Comparison of ENCODE assay signal across 20 cellular contexts in the genomic region with DNA sequence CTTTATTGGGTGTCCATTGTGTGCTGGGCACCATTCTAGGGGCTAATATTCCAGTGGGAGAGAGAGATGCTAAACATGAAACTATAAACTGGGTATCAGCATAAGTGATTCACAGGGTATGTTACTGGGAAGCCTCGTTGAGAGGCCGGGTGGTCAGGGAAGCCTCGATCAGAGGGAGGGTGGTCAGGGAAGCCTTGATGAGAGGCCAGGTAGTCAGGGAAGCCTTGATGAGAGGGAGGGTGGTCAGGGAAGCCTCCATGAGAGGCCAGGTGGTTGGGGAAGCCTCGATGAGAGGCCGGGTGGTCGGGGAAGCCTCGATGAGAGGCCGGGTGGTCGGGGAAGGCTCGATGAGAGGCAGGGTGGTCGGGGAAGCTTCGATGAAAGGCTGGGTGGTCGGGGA. TPM values are rescaled to one million over a fixed set of nuclear protein-coding genes. Genes with fewer than 3 reads are reported as not detected.
DNase-seq lines count a peak whose midpoint lies in the region; ATAC-seq, FAIRE-seq and TF ChIP-seq lines count a peak whose summit lies in the region.
"Had no signal": no experiment of that assay in that cellular context is flagged by ENCODE, and none has a peak within 500 bp of the region (broad histone marks: within the 10 kb centered on the region; RNA-seq: fewer than 3 reads in every experiment).

No MANE protein-coding gene starts in this region.

- H3K4me3 Mint-ChIP-seq in nephron progenitor cell = no peak overlapping the region

- peaks cover 68% of the 10 kb centered on the region for H3K27me3 Mint-ChIP-seq in nephron progenitor cell (ENCODE audit: low read depth, poor library complexity)

- TF ChIP-seq RAD21 in A549 (conservative IDR thresholded peaks at IDR 0.05 in 1 of 2, IDR thresholded peaks at IDR 0.05 in 1 of 2) = no peak

- no peak for TF ChIP-seq EP300 in A549 (IDR thresholded peaks at IDR 0.05)
- no peak for TF ChIP-seq EP300 in suprapubic skin (IDR thresholded peaks at IDR 0.05)

- WGBS in A549 (ENCODE audit: missing lambda C conversion rate) = 79% methylated on average over 13 of the region's 13 CpGs
- WGBS in right lobe of liver (ENCODE audit: insufficient coverage, low coverage, low lambda C conversion rate, missing lambda C conversion rate) = 76% methylated on average over 3 of the region's 13 CpGs
- WGBS in suprapubic skin = 81% methylated on average over 13 of the region's 13 CpGs

- H3K36me3 ChIP-seq in H7 (replicated peaks; ENCODE audit: control insufficient read depth, insufficient read depth, low read length) = no peaks in the 10 kb centered on the region
- no peaks in the 10 kb centered on the region for H3K36me3 ChIP-seq in right lobe of liver
- no peaks in the 10 kb centered on the region for H3K36me3 ChIP-seq in suprapubic skin
- H3K36me3 ChIP-seq: SJCRH30 had no signal

- ATAC-seq in A549 = no peak
- ATAC-seq in HG03280 (IDR thresholded peaks at IDR 0.05; ENCODE audit: unreplicated experiment) = no peak
- ATAC-seq in GM19324 (IDR thresholded peaks at IDR 0.05; ENCODE audit: low FRiP score, unreplicated experiment) = no peak
- no peak for ATAC-seq in right lobe of liver
- ATAC-seq: GM12878 had no signal

- intact Hi-C loops in right lobe of liver (cut with DNase I) = no loop called here

- H3K4me1 Mint-ChIP-seq in nephron progenitor cell = peaks cover 22% of the 10 kb centered on the region

- FAIRE-seq in A549 (lab: Jason Lieb, UNC) = no peak
- FAIRE-seq: GM12878, GM18507 had no signal

- peak overlapping the region; percentile 60 for H3K4me2 ChIP-seq in A549

- peak overlapping the region; percentile 46 for H3K27ac Mint-ChIP-seq in nephron progenitor cell

- no peaks in the 10 kb centered on the region for H3K9me3 ChIP-seq in A549
- no peaks in the 10 kb centered on the region for H3K9me3 ChIP-seq in right lobe of liver
- H3K9me3 ChIP-seq in suprapubic skin = no peaks in the 10 kb centered on the region
- H3K9me3 ChIP-seq: SJCRH30 had no signal

- H3K27ac ChIP-seq in A549 (peak overlapping the region in 1 of 2 experiments; percentile 5; a peak in 2 of 6 replicates), right lobe of liver (no peak overlapping the region), suprapubic skin (no peak overlapping the region)
- H3K27ac ChIP-seq: SJCRH30 had no signal

- POLR2A ChIA-PET in A549 (lab: Yijun Ruan, JAX) = no interaction called here

- DNase-seq in A549 (ENCODE audit: low read depth in 1 of 2, low spot score in 1 of 2) (no peak), H7 (peak; percentile 25), astrocyte of the hippocampus (ENCODE audit: low read depth, low spot score) (peak; percentile 14), nephron progenitor cell (no peak), right lobe of liver (no peak), suprapubic skin (ENCODE audit: low spot score in 2 of 2) (no peak)
- DNase-seq: C1 segment of cervical spinal cord; DMS 273 treated with DMSO at 0.1 percent for 48 hours; GDM1; NCI-H1105 treated with DMSO at 0.1 percent for 48 hours; NCI-H1694 treated with DMSO at 0.1 percent for 48 hours; NCI-H2107; NCI-H226; NCI-H69; NK-92 treated with Interleukin-12 subunit alpha and Interleukin-12 subunit beta, amount 100 ng/mL, for 24 hours; SJCRH30 had no signal

- no peaks in the 10 kb centered on the region for H3K36me3 Mint-ChIP-seq in nephron progenitor cell (ENCODE audit: low read depth)

- H3K9me3 Mint-ChIP-seq in nephron progenitor cell = no peaks in the 10 kb centered on the region

- CTCF ChIA-PET in A549 (lab: Yijun Ruan, JAX) = no interaction called here

- H3K27me3 ChIP-seq in H7 (ENCODE audit: control insufficient read depth, insufficient read depth, low read length) (no peaks in the 10 kb centered on the region), right lobe of liver (no peaks in the 10 kb centered on the region), suprapubic skin (peaks cover 34% of the 10 kb centered on the region)
- H3K27me3 ChIP-seq: SJCRH30 had no signal

- peaks cover 19% of the 10 kb centered on the region; the same call in 2 of the 3 replicates for H3K4me1 ChIP-seq in A549
- no peaks in the 10 kb centered on the region for H3K4me1 ChIP-seq in right lobe of liver
- no peaks in the 10 kb centered on the region for H3K4me1 ChIP-seq in suprapubic skin

- TF ChIP-seq POLR2A in A549 (IDR thresholded peaks at IDR 0.05; ENCODE audit: low read length) (no peak), right lobe of liver (IDR thresholded peaks at IDR 0.05) (no peak), suprapubic skin (IDR thresholded peaks at IDR 0.05) (no peak)

- H3K4me3 ChIP-seq in A549 (no peak overlapping the region), H7 (ENCODE audit: insufficient read depth, low read depth, low read length) (no peak overlapping the region), right lobe of liver (no peak overlapping the region), suprapubic skin (no peak overlapping the region)
- H3K4me3 ChIP-seq: GM12878, SJCRH30 had no signal

- TF ChIP-seq CTCF in A549 (IDR thresholded peaks at IDR 0.05) = no peak
- no peak for TF ChIP-seq CTCF in nephron progenitor cell (IDR thresholded peaks at IDR 0.05)
- TF ChIP-seq CTCF in right lobe of liver (IDR thresholded peaks at IDR 0.05) = no peak
- TF ChIP-seq CTCF in suprapubic skin (IDR thresholded peaks at IDR 0.05) = no peak

TF ChIP-seq in A549, 52 proteins besides CTCF, POLR2A, EP300 and RAD21 (continues in another document):
- no peak for TF ChIP-seq EHMT2 (IDR thresholded peaks at IDR 0.05; ENCODE audit: low read depth)
- TF ChIP-seq, protein P1, sequence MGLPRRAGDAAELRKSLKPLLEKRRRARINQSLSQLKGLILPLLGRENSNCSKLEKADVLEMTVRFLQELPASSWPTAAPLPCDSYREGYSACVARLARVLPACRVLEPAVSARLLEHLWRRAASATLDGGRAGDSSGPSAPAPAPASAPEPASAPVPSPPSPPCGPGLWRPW (IDR thresholded peaks at IDR 0.05) = no peak
- no peak for TF ChIP-seq ZC3H11A (IDR thresholded peaks at IDR 0.05)
- TF ChIP-seq MAZ (IDR thresholded peaks at IDR 0.05; ENCODE audit: borderline replicate concordance, low read depth, low read length) = no peak
- no peak for TF ChIP-seq HDAC2 (IDR thresholded peaks at IDR 0.05)
- no peak for TF ChIP-seq ZFP36 (IDR thresholded peaks at IDR 0.05; ENCODE audit: borderline replicate concordance, partially characterized antibody)
- TF ChIP-seq MYC (IDR thresholded peaks at IDR 0.05; ENCODE audit: borderline replicate concordance, low read length) = no peak
- no peak for TF ChIP-seq KDM1A (IDR thresholded peaks at IDR 0.05; ENCODE audit: low read depth)
- TF ChIP-seq, protein P2, sequence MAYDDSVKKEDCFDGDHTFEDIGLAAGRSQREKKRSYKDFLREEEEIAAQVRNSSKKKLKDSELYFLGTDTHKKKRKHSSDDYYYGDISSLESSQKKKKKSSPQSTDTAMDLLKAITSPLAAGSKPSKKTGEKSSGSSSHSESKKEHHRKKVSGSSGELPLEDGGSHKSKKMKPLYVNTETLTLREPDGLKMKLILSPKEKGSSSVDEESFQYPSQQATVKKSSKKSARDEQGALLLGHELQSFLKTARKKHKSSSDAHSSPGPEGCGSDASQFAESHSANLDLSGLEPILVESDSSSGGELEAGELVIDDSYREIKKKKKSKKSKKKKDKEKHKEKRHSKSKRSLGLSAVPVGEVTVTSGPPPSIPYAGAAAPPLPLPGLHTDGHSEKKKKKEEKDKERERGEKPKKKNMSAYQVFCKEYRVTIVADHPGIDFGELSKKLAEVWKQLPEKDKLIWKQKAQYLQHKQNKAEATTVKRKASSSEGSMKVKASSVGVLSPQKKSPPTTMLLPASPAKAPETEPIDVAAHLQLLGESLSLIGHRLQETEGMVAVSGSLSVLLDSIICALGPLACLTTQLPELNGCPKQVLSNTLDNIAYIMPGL (CRISPR knock-in tag; IDR thresholded peaks at IDR 0.05; ENCODE audit: borderline replicate concordance) = no peak
- no peak for TF ChIP-seq RCOR1 (IDR thresholded peaks at IDR 0.05; ENCODE audit: low read depth, low read length)
- TF ChIP-seq, protein P3, sequence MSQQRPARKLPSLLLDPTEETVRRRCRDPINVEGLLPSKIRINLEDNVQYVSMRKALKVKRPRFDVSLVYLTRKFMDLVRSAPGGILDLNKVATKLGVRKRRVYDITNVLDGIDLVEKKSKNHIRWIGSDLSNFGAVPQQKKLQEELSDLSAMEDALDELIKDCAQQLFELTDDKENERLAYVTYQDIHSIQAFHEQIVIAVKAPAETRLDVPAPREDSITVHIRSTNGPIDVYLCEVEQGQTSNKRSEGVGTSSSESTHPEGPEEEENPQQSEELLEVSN (IDR thresholded peaks at IDR 0.05; ENCODE audit: borderline replicate concordance, low read depth) = no peak
- TF ChIP-seq HEYL (CRISPR knock-in tag; IDR thresholded peaks at IDR 0.05) = no peak
- no peak for TF ChIP-seq MAFK (IDR thresholded peaks at IDR 0.05; ENCODE audit: partially characterized antibody)
- TF ChIP-seq, protein P4, sequence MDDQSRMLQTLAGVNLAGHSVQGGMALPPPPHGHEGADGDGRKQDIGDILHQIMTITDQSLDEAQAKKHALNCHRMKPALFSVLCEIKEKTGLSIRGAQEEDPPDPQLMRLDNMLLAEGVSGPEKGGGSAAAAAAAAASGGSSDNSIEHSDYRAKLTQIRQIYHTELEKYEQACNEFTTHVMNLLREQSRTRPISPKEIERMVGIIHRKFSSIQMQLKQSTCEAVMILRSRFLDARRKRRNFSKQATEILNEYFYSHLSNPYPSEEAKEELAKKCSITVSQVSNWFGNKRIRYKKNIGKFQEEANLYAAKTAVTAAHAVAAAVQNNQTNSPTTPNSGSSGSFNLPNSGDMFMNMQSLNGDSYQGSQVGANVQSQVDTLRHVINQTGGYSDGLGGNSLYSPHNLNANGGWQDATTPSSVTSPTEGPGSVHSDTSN (IDR thresholded peaks at IDR 0.05) = no peak
- TF ChIP-seq, protein P5, sequence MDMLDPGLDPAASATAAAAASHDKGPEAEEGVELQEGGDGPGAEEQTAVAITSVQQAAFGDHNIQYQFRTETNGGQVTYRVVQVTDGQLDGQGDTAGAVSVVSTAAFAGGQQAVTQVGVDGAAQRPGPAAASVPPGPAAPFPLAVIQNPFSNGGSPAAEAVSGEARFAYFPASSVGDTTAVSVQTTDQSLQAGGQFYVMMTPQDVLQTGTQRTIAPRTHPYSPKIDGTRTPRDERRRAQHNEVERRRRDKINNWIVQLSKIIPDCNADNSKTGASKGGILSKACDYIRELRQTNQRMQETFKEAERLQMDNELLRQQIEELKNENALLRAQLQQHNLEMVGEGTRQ (IDR thresholded peaks at IDR 0.05) = no peak

RNA-seq across cellular contexts. Expression of a gene that starts 8.9 kb away (rescaled TPM):
- polyA plus RNA-seq in A549 (2011; rRNA removed) (0.59 and 0.78 TPM in 2 replicates), A549 (2017; fragmentation: RNase III; extraction: RNeasy Plus Mini Kit Qiagen cat#74134 plus additional on column Dnase treatment) (0.57 to 0.67 TPM (median 0.66 TPM) in 3 replicates)
- 0.42 and 0.71 TPM in 2 replicates for polyA plus RNA-seq in A549 (2012; cell fraction: cytosol; rRNA removed)
- polyA plus RNA-seq in A549 (2012; cell fraction: nucleus; rRNA removed) = 1.9 and 2.7 TPM in 2 replicates
- polyA minus RNA-seq in A549 (2011; rRNA and poly(A)+ RNA removed) = 0.12 and 0.73 TPM in 2 replicates
- 25.2 and 34.1 TPM in 2 replicates for total RNA-seq in H7 (2014; rRNA removed; shearing (Covaris generic))
- total RNA-seq in right lobe of liver (under 1 TPM in 2 of 6 experiments, not detected in 4; 0.13 to 0.18 TPM), suprapubic skin (1 to 10 TPM in 2 of 4 donors, under 1 TPM in 2; 0.45 to 2.4 (median 1.2) TPM)

Comparison
In these comparisons a context has a peak if more than half of its experiments do, and no peak if none do; other contexts are left out.
1. DNase-seq: peak in H7 (single experiment) and astrocyte of the hippocampus (single experiment); none in A549 (0 of 2), nephron progenitor cell (single experiment), right lobe of liver (0 of 3) and suprapubic skin (0 of 2).